In the genomic region with DNA sequence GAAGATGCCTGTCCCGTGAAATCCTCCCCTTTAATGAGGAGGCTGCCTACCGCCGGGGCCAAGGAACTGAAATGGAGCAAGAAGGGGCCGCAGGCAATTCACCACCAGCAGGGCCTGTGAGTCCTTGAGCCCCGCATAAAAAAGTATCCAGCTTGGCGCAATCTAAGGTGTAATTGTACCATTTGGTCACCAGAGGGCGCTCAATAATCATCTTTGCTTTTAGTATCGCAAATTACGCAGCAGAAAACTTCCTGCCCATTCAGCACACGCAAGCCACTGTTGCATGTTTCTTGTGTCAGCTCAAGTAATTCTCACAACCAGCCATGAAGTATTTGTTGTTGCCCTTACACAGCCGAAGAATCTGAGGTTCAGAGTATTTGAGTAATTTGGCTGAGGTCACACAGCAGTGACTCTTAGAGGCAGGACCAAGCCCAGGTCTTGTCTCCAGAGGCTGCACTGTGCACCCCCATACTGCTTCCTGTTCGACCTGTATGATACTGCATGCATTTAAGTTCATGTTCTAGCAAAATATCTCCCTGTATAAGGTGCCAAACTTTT, we compare ENCODE assay signal across 1 cellular context.
TF ChIP-seq lines count a peak whose summit lies in the region.

No MANE protein-coding gene starts in this region.

TF ChIP-seq in HepG2, 621 proteins besides CTCF, POLR2A, EP300 and RAD21 (continued from another document and continues in another):
- TF ChIP-seq ZNF646 (CRISPR knock-in tag; IDR thresholded peaks at IDR 0.05) (no peak), RFX3 (CRISPR knock-in tag; IDR thresholded peaks at IDR 0.05) (no peak), SALL1 (CRISPR knock-in tag; IDR thresholded peaks at IDR 0.05) (no peak), MEIS1 (CRISPR knock-in tag; IDR thresholded peaks at IDR 0.05; ENCODE audit: borderline replicate concordance) (no peak), ZNF879 (CRISPR knock-in tag; IDR thresholded peaks at IDR 0.05) (no peak), ZNF335 (CRISPR knock-in tag; IDR thresholded peaks at IDR 0.05) (no peak), FUBP1 (CRISPR knock-in tag; IDR thresholded peaks at IDR 0.05; ENCODE audit: borderline replicate concordance) (no peak), ZNF329 (CRISPR knock-in tag; IDR thresholded peaks at IDR 0.05; ENCODE audit: low read depth) (no peak), ZNF839 (CRISPR knock-in tag; IDR thresholded peaks at IDR 0.05; ENCODE audit: borderline replicate concordance) (no peak), TRIM22 (IDR thresholded peaks at IDR 0.05) (no peak), ZNF12 (CRISPR knock-in tag; IDR thresholded peaks at IDR 0.05) (0 out of 2 replicates have a peak, but pooled peaks have one; percentile 27), ZKSCAN5 (CRISPR knock-in tag; IDR thresholded peaks at IDR 0.05) (no peak), ZNF34 (CRISPR knock-in tag; IDR thresholded peaks at IDR 0.05; ENCODE audit: borderline replicate concordance) (no peak), ZEB1 (IDR thresholded peaks at IDR 0.05; ENCODE audit: insufficient replicate concordance, low read depth) (peak; percentile 10), ZNF3 (CRISPR knock-in tag; IDR thresholded peaks at IDR 0.05) (no peak), ELF4 (CRISPR knock-in tag; IDR thresholded peaks at IDR 0.05; ENCODE audit: borderline replicate concordance) (no peak), ZNF564 (CRISPR knock-in tag; IDR thresholded peaks at IDR 0.05) (no peak), ZNF850 (CRISPR knock-in tag; conservative IDR thresholded peaks at IDR 0.05) (no peak), MAFF (IDR thresholded peaks at IDR 0.05; ENCODE audit: low read depth, low read length) (peak; percentile 77), KDM5A (IDR thresholded peaks at IDR 0.05; ENCODE audit: borderline replicate concordance, low read length) (no peak), ZSCAN21 (CRISPR knock-in tag; IDR thresholded peaks at IDR 0.05; ENCODE audit: borderline replicate concordance) (no peak), GATAD1 (CRISPR knock-in tag; IDR thresholded peaks at IDR 0.05) (0 out of 2 replicates have a peak, but pooled peaks have one; percentile 23), ZSCAN30 (CRISPR knock-in tag; IDR thresholded peaks at IDR 0.05) (no peak), TCF12 (IDR thresholded peaks at IDR 0.05) (no peak), TCF12 (CRISPR knock-in tag; IDR thresholded peaks at IDR 0.05) (no peak), HNRNPUL1 (IDR thresholded peaks at IDR 0.05; ENCODE audit: low read depth, low read length) (no peak), DR1 (CRISPR knock-in tag; IDR thresholded peaks at IDR 0.05) (no peak), NFE2 (CRISPR knock-in tag; IDR thresholded peaks at IDR 0.05) (no peak), CREM (IDR thresholded peaks at IDR 0.05) (no peak), CREM (CRISPR knock-in tag; IDR thresholded peaks at IDR 0.05) (no peak), GLMP (CRISPR knock-in tag; IDR thresholded peaks at IDR 0.05; ENCODE audit: borderline replicate concordance) (no peak), ZNF788 (CRISPR knock-in tag; IDR thresholded peaks at IDR 0.05; ENCODE audit: borderline replicate concordance) (no peak), DBP (CRISPR knock-in tag; IDR thresholded peaks at IDR 0.05; ENCODE audit: not compliant biosample characterization) (no peak), GFI1 (CRISPR knock-in tag; IDR thresholded peaks at IDR 0.05; ENCODE audit: borderline replicate concordance) (no peak), NFATC3 (CRISPR knock-in tag; IDR thresholded peaks at IDR 0.05) (no peak), ZNF570 (CRISPR knock-in tag; IDR thresholded peaks at IDR 0.05; ENCODE audit: borderline replicate concordance) (no peak), ZNF746 (CRISPR knock-in tag; IDR thresholded peaks at IDR 0.05) (no peak), ELF3 (CRISPR knock-in tag; IDR thresholded peaks at IDR 0.05) (peak; percentile 35; the same call in 1 of the 2 replicates), ZFP62 (CRISPR knock-in tag; IDR thresholded peaks at IDR 0.05) (no peak), HNRNPL (IDR thresholded peaks at IDR 0.05; ENCODE audit: low read depth, low read length) (no peak), IRF2 (CRISPR knock-in tag; IDR thresholded peaks at IDR 0.05) (no peak), TCF7L2 (IDR thresholded peaks at IDR 0.05; ENCODE audit: low read depth, low read length) (no peak), NFE2L2 (IDR thresholded peaks at IDR 0.05; ENCODE audit: low read length) (peak; percentile 46; the same call in 1 of the 2 replicates)
- TF ChIP-seq, protein P1, sequence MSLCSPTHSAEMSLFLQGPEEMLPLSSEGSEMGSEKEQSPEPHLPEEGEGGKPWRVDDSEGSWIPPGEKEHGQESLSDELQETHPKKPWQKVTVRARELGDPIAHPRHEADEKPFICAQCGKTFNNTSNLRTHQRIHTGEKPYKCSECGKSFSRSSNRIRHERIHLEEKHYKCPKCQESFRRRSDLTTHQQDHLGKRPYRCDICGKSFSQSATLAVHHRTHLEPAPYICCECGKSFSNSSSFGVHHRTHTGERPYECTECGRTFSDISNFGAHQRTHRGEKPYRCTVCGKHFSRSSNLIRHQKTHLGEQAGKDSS (CRISPR knock-in tag; IDR thresholded peaks at IDR 0.05; ENCODE audit: borderline replicate concordance, low read depth): peak; percentile 74; the same call in 1 of the 2 replicates
- TF ChIP-seq, protein P2, sequence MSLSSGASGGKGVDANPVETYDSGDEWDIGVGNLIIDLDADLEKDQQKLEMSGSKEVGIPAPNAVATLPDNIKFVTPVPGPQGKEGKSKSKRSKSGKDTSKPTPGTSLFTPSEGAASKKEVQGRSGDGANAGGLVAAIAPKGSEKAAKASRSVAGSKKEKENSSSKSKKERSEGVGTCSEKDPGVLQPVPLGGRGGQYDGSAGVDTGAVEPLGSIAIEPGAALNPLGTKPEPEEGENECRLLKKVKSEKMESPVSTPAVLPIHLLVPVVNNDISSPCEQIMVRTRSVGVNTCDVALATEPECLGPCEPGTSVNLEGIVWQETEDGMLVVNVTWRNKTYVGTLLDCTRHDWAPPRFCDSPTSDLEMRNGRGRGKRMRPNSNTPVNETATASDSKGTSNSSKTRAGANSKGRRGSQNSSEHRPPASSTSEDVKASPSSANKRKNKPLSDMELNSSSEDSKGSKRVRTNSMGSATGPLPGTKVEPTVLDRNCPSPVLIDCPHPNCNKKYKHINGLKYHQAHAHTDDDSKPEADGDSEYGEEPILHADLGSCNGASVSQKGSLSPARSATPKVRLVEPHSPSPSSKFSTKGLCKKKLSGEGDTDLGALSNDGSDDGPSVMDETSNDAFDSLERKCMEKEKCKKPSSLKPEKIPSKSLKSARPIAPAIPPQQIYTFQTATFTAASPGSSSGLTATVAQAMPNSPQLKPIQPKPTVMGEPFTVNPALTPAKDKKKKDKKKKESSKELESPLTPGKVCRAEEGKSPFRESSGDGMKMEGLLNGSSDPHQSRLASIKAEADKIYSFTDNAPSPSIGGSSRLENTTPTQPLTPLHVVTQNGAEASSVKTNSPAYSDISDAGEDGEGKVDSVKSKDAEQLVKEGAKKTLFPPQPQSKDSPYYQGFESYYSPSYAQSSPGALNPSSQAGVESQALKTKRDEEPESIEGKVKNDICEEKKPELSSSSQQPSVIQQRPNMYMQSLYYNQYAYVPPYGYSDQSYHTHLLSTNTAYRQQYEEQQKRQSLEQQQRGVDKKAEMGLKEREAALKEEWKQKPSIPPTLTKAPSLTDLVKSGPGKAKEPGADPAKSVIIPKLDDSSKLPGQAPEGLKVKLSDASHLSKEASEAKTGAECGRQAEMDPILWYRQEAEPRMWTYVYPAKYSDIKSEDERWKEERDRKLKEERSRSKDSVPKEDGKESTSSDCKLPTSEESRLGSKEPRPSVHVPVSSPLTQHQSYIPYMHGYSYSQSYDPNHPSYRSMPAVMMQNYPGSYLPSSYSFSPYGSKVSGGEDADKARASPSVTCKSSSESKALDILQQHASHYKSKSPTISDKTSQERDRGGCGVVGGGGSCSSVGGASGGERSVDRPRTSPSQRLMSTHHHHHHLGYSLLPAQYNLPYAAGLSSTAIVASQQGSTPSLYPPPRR (CRISPR knock-in tag; IDR thresholded peaks at IDR 0.05; ENCODE audit: borderline replicate concordance): peak; percentile 17; the same call in 1 of the 2 replicates
